Comparison of ENCODE assay signal across 8 cellular contexts in the genomic region with DNA sequence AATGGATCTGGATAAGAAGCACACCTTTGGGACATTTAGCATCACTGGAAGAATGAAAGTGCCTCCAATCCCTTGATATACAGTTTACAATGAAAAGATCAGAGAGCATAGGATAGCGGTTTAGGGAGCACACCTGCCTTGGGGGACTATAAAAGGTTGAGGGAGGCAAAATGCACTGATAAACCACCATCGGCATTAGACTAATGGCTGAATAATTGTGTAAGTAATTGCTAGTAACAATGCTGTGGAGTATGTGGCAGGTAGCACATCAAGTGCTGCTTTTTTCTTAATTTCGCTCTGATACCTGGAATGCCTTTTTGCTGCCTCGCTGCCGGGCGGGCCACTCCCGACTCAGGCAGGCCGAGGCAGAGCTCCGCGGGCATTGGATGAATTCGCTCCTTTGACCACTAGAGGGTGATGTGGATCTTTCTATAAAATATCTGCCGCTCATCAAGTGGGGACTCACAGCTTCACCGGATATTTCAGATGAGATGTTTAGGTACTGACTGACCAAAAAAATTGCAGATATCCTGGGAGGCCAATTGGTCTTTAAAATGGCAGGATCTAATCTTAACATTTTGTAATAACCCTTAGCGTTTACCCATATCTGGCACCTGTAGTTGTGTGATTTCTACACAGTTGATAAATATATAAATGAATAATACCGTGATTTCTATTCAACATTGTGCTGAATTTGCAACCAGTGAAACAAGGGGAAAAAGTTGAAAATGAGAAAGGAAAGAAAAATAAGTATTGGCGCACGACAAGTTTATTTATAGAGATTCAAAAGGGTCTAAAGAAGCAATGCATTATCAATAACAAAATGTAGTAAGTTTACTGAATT.
DNase-seq lines count a peak whose midpoint lies in the region; ATAC-seq and TF ChIP-seq lines count a peak whose summit lies in the region.

No MANE protein-coding gene starts in this region.

- POLR2A ChIA-PET in HCT116 (lab: Charles Lee) = interaction anchor here (0.7 kb wide), 1 partner anchor 151 kb away, joined by 3 read pairs; no protein-coding TSS in a partner anchor
- POLR2A ChIA-PET in activated naive CD8-positive, alpha-beta T cell treated with anti-CD3 and anti-CD28 coated beads, Interleukin-2, amount 10 ng/mL, durations not matched to agents 7 days and 5 days (lab: Charles Lee) = interaction anchor here (1.0 to 1.7 kb wide), 3 partner anchors 151 to 153 kb away, joined by 4 to 6 read pairs (median 5); no protein-coding TSS in a partner anchor

- H3K9me2 ChIP-seq in HCT116 (ENCODE audit: insufficient read depth) = no peaks in the 10 kb centered on the region

- no peak overlapping the region for H3K9ac ChIP-seq in HCT116 (ENCODE audit: low read length)

- no TSS peak for BruUV-seq in HCT116 (replicated peaks; lab: Mats Ljungman, UMichigan)

- intact Hi-C loops in HCT116 (cut with micrococcal nuclease) (loop anchor here (1.0 to 2.0 kb wide), 5 partner anchors 98 to 370 kb away; no protein-coding TSS in a partner anchor), left cardiac atrium (cut with DNase I) (loop anchor here in 1 of 2 donors (10.0 kb wide), 2 partner anchors 152 to 182 kb away; no protein-coding TSS in a partner anchor)

- no peak overlapping the region for H3K4me3 Mint-ChIP-seq in activated naive CD8-positive, alpha-beta T cell treated with anti-CD3 and anti-CD28 coated beads, Interleukin-2, amount 10 ng/mL, durations not matched to agents 7 days and 5 days

- TF ChIP-seq CTCF in HCT116 (IDR thresholded peaks at IDR 0.05 in 2 of 3, conservative IDR thresholded peaks at IDR 0.05 in 1 of 3; ENCODE audit: borderline replicate concordance in 1 of 3, insufficient read depth in 1 of 3, low read depth in 2 of 3, low read length in 2 of 3) = peak; percentile 71 to 93 (median 81)
- peak; percentile 77 for TF ChIP-seq CTCF in retinal pigment epithelial cell (conservative IDR thresholded peaks at IDR 0.05; ENCODE audit: low read depth, low read length)

- H4K20me1 ChIP-seq in HCT116 (ENCODE audit: insufficient read depth) = no peaks in the 10 kb centered on the region

- H3K36me3 ChIP-seq in HCT116 (ENCODE audit: control insufficient read depth in 1 of 2, insufficient read depth in 2 of 2, low read length in 2 of 2) (no peaks in the 10 kb centered on the region), MG63 (no peaks in the 10 kb centered on the region)

- H3K4me1 ChIP-seq in HCT116 (ENCODE audit: control insufficient read depth in 1 of 2, insufficient read depth in 2 of 2, low read length in 2 of 2) = peaks cover 0 to 7% of the 10 kb centered on the region in 2 experiments; a peak in 1 of 4 replicates

- no peaks in the 10 kb centered on the region for H3K79me2 ChIP-seq in HCT116 (ENCODE audit: insufficient read depth, low read length)

- peak overlapping the region; percentile 47 for H2AFZ ChIP-seq in HCT116 (ENCODE audit: low read depth, low read length, poor library complexity, severe bottlenecking)

- peak; percentile 98 for ATAC-seq in HCT116
- peak; percentile 79 for ATAC-seq in activated naive CD8-positive, alpha-beta T cell treated with anti-CD3 and anti-CD28 coated beads, Interleukin-2, amount 10 ng/mL, durations not matched to agents 7 days and 5 days (ENCODE audit: low read depth)
- ATAC-seq in left cardiac atrium = peak; percentile 50 to 76

- DNase-seq in NCI-H446 (lab: John Stamatoyannopoulos, UW) = peak; percentile 26 to 73
- DNase-seq in NCI-H446 treated with DMSO at 0.1 percent for 48 hours (lab: John Stamatoyannopoulos, UW) = no peak
- peak; percentile 63 for DNase-seq in HCT116 (ENCODE audit: low read depth, low spot score)
- peak; percentile 22 for DNase-seq in MG63
- DNase-seq in SKM-1 treated with dmso at 0.1 percent for 144 hours (lab: John Stamatoyannopoulos, UW; ENCODE audit: unreplicated experiment) = peak; percentile 58
- peak; percentile 43 for DNase-seq in activated naive CD8-positive, alpha-beta T cell treated with anti-CD3 and anti-CD28 coated beads, Interleukin-2, amount 10 ng/mL, durations not matched to agents 7 days and 5 days
- peak; percentile 44 for DNase-seq in left cardiac atrium
- no peak for DNase-seq in retinal pigment epithelial cell (ENCODE audit: low read depth)

- RAD21 ChIA-PET in HCT116 (lab: Charles Lee; ENCODE audit: low non-redundant PET in 1 of 2, low total read pairs in 2 of 2, uncharacterized antibody in 2 of 2, unreplicated experiment in 2 of 2) = interaction anchor here (0.6 to 1.6 kb wide), 6 partner anchors 97 to 240 kb away, joined by 3 to 19 read pairs (median 4); no protein-coding TSS in a partner anchor

- H3K4me3 ChIP-seq in HCT116 (replicated peaks in 1 of 2; ENCODE audit: low read depth in 1 of 2, low read length in 2 of 2) = no peak overlapping the region
- no peak overlapping the region for H3K4me3 ChIP-seq in MG63
- H3K4me3 ChIP-seq in retinal pigment epithelial cell (ENCODE audit: low read length) = no peak overlapping the region

- H3K36me3 Mint-ChIP-seq in activated naive CD8-positive, alpha-beta T cell treated with anti-CD3 and anti-CD28 coated beads, Interleukin-2, amount 10 ng/mL, durations not matched to agents 7 days and 5 days = no peaks in the 10 kb centered on the region

- H3K4me2 ChIP-seq in HCT116 (ENCODE audit: low read length) = peak overlapping the region; percentile 46

- TF ChIP-seq POLR2A in HCT116 (IDR thresholded peaks at IDR 0.05; ENCODE audit: borderline replicate concordance, extremely low read depth, insufficient read depth, insufficient read length) = no peak

- CTCF ChIA-PET in HCT116 (lab: Charles Lee) = interaction anchor here (0.6 to 6.4 kb wide), 29 partner anchors 10 to 582 kb away, joined by 3 to 166 read pairs (median 5); partner anchors contain the start of gene EPHB6

- peak; percentile 82 for TF ChIP-seq RAD21 in HCT116 (IDR thresholded peaks at IDR 0.05; ENCODE audit: low read depth)

- no peak overlapping the region for H3K27ac ChIP-seq in HCT116 (ENCODE audit: low read depth, low read length)

- peaks cover 12% of the 10 kb centered on the region for H3K4me1 Mint-ChIP-seq in activated naive CD8-positive, alpha-beta T cell treated with anti-CD3 and anti-CD28 coated beads, Interleukin-2, amount 10 ng/mL, durations not matched to agents 7 days and 5 days

- H3K9me3 ChIP-seq in HCT116 (ENCODE audit: control insufficient read depth in 1 of 2, insufficient read depth in 1 of 2, low read depth in 1 of 2, low read length in 2 of 2) (no peaks in the 10 kb centered on the region), MG63 (no peaks in the 10 kb centered on the region)

- peaks cover 6% of the 10 kb centered on the region; the same call in 1 of the 2 replicates for H3K27me3 ChIP-seq in HCT116 (ENCODE audit: insufficient read depth, low read length)
- H3K27me3 ChIP-seq in MG63 = no peaks in the 10 kb centered on the region

- H3K9me3 Mint-ChIP-seq in activated naive CD8-positive, alpha-beta T cell treated with anti-CD3 and anti-CD28 coated beads, Interleukin-2, amount 10 ng/mL, durations not matched to agents 7 days and 5 days = no peaks in the 10 kb centered on the region

- no peak overlapping the region for H3K27ac Mint-ChIP-seq in activated naive CD8-positive, alpha-beta T cell treated with anti-CD3 and anti-CD28 coated beads, Interleukin-2, amount 10 ng/mL, durations not matched to agents 7 days and 5 days

- peaks cover 10% of the 10 kb centered on the region for H3K27me3 Mint-ChIP-seq in activated naive CD8-positive, alpha-beta T cell treated with anti-CD3 and anti-CD28 coated beads, Interleukin-2, amount 10 ng/mL, durations not matched to agents 7 days and 5 days

TF ChIP-seq in HCT116, 20 proteins besides CTCF, POLR2A, EP300 and RAD21:
- TF ChIP-seq MAX (IDR thresholded peaks at IDR 0.05) = no peak
TF ChIP-seq in HCT116: peak in this region for 0.

Comparison
In these comparisons a context has a peak if more than half of its experiments do, and no peak if none do; other contexts are left out.
1. DNase-seq: peak in NCI-H446 (2 of 2), HCT116 (single experiment), MG63 (single experiment), SKM-1 treated with dmso at 0.1 percent for 144 hours (single experiment), activated naive CD8-positive, alpha-beta T cell treated with anti-CD3 and anti-CD28 coated beads, Interleukin-2, amount 10 ng/mL, durations not matched to agents 7 days and 5 days (single experiment) and left cardiac atrium (single experiment); none in NCI-H446 treated with DMSO at 0.1 percent for 48 hours (single experiment) and retinal pigment epithelial cell (single experiment).
2. Peak in every context shown above with its lines, with median percentiles within 50 percentile points of each other: ATAC-seq.